1 cellular context compared by ENCODE assay signal in genomic region chr6:137869781-137870180, GRCh38.
A peak's percentile ranks its signal among the peaks of the same experiment; 100 is the strongest.
TF ChIP-seq lines count a peak whose summit lies in the region.

No MANE protein-coding gene starts in this region.

TF ChIP-seq in HepG2, 621 proteins besides CTCF, POLR2A, EP300 and RAD21 (continued from another document):
- no peak for TF ChIP-seq ZBTB39 (CRISPR knock-in tag; IDR thresholded peaks at IDR 0.05)
- TF ChIP-seq ZNF274 (CRISPR knock-in tag; IDR thresholded peaks at IDR 0.05), result no peak
- TF ChIP-seq ZNF510 (CRISPR knock-in tag; IDR thresholded peaks at IDR 0.05; ENCODE audit: low read depth), result no peak
- no peak for TF ChIP-seq TRIM22 (IDR thresholded peaks at IDR 0.05)
- TF ChIP-seq ZFP36L2 (CRISPR knock-in tag; IDR thresholded peaks at IDR 0.05), result no peak
- no peak for TF ChIP-seq ZFP41 (CRISPR knock-in tag; IDR thresholded peaks at IDR 0.05; ENCODE audit: borderline replicate concordance)
- TF ChIP-seq TCF7L2 (IDR thresholded peaks at IDR 0.05; ENCODE audit: low read depth, low read length), result no peak
- no peak for TF ChIP-seq CEBPG (CRISPR knock-in tag; IDR thresholded peaks at IDR 0.05)
- no peak for TF ChIP-seq MXD4 (CRISPR knock-in tag; IDR thresholded peaks at IDR 0.05)
- TF ChIP-seq ZMAT3 (CRISPR knock-in tag; conservative IDR thresholded peaks at IDR 0.05), result 0 out of 2 replicates have a peak, but pooled peaks have one; percentile 1
- no peak for TF ChIP-seq ZNF354B (CRISPR knock-in tag; IDR thresholded peaks at IDR 0.05)
- TF ChIP-seq ETV6 (CRISPR knock-in tag; conservative IDR thresholded peaks at IDR 0.05), result no peak
- TF ChIP-seq BORCS8-MEF2B (CRISPR knock-in tag; IDR thresholded peaks at IDR 0.05), result no peak
